In the genomic region with DNA sequence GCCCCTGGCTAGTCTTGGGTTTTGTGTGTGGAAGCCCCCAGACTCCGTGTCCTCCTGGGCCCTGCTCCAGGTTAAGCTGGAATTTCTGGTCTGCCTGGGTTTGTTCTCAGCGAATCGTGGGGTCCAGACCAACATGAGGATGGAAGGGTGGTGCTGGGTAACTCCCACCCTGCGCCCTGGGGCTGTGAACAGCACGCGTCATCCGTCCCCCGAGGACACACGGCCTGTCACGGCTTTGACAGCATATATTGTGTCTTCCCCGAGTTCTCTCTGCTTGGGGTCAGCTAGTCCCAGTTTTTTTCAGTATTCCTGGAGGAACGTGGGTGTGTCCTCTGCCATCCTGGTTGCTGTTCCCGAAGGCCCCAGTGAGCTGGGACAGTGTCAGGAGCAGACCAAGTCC, we compare ENCODE assay signal across 27 cellular contexts.
"Had no signal": no experiment of that assay in that cellular context is flagged by ENCODE, and none has a peak within 500 bp of the region (broad histone marks: within the 10 kb centered on the region; RNA-seq: fewer than 3 reads in every experiment).

No MANE protein-coding gene starts in this region.

- H3K4me1 ChIP-seq: neural progenitor cell, uterus had no signal

- H3K36me3 Mint-ChIP-seq: mesothelial cell of epicardium, natural killer cell had no signal

- H2AFZ ChIP-seq: hepatocyte, neural progenitor cell had no signal

- H3K27me3 ChIP-seq: heart right ventricle, hepatocyte, neural progenitor cell, neutrophil, ovary, suprapubic skin, tibial artery, uterus had no signal

- H3K27ac Mint-ChIP-seq: mesothelial cell of epicardium; natural killer cell; nephron progenitor cell; neural progenitor cell; progenitor cell of endocrine pancreas; stimulated activated naive CD8-positive, alpha-beta T cell treated with anti-CD3 and anti-CD28 coated beads, Interleukin-15, Interleukin-2, amounts not matched to agents 100 ng/mL and 50 ng/mL, for 24 hours had no signal

- H3K4me3 ChIP-seq: heart right ventricle, hepatocyte, lower lobe of right lung, neural progenitor cell, ovary, skin epidermis, suprapubic skin, thoracic aorta, tibial artery, uterus had no signal

- H3K4me3 Mint-ChIP-seq: mesothelial cell of epicardium; natural killer cell; nephron progenitor cell; neural progenitor cell; stimulated activated naive B cell treated with anti-CD40 and anti-IgM and Interleukin-4, amounts not matched to agents 10 μg/mL and 1 μg/mL and 100 μg/mL, for 72 hours; stimulated activated naive CD8-positive, alpha-beta T cell treated with anti-CD3 and anti-CD28 coated beads, Interleukin-15, Interleukin-2, amounts not matched to agents 100 ng/mL and 50 ng/mL, for 24 hours had no signal

- H3K9me3 ChIP-seq: heart right ventricle, lower lobe of right lung, neutrophil, ovary, suprapubic skin, thoracic aorta, tibial artery, uterus had no signal

- H3K9me3 Mint-ChIP-seq: mesothelial cell of epicardium; natural killer cell; nephron progenitor cell; stimulated activated naive CD8-positive, alpha-beta T cell treated with anti-CD3 and anti-CD28 coated beads, Interleukin-15, Interleukin-2, amounts not matched to agents 100 ng/mL and 50 ng/mL, for 24 hours had no signal

- H3K27ac ChIP-seq: hepatocyte, lower lobe of right lung, neural progenitor cell, neutrophil, ovary, skin epidermis, suprapubic skin, thoracic aorta, tibial artery, uterus had no signal

- H3K27me3 Mint-ChIP-seq: progenitor cell of endocrine pancreas; stimulated activated naive CD8-positive, alpha-beta T cell treated with anti-CD3 and anti-CD28 coated beads, Interleukin-15, Interleukin-2, amounts not matched to agents 100 ng/mL and 50 ng/mL, for 24 hours had no signal

- H3K36me3 ChIP-seq: heart right ventricle, lower lobe of right lung, neural progenitor cell, neutrophil, ovary, suprapubic skin, thoracic aorta, tibial artery, uterus had no signal

- H3K9ac ChIP-seq: neural progenitor cell had no signal

- H3K4me2 ChIP-seq: hepatocyte, neural progenitor cell had no signal

- DNase-seq: heart right ventricle; islet precursor cell; left ventricle myocardium superior; lower lobe of right lung; mesendoderm; naive B cell; natural killer cell; nephron progenitor cell; occipital lobe; ovary; stimulated activated CD4-positive, alpha-beta T cell treated with anti-CD3 and anti-CD28 coated beads, Interleukin-12 subunit alpha, Interleukin-12 subunit beta, amount 100 ng/mL, for 4 hours; stimulated activated CD4-positive, alpha-beta T cell treated with anti-CD3 and anti-CD28 coated beads, Interleukin-15, amount 100 ng/mL, for 24 hours; stimulated activated CD4-positive, alpha-beta T cell treated with anti-CD3 and anti-CD28 coated beads, Interleukin-2, amount 100 ng/mL, for 24 hours; stimulated activated CD4-positive, alpha-beta T cell treated with anti-CD3 and anti-CD28 coated beads, Interleukin-4, amount 100 ng/mL, for 1 hour; stimulated activated naive B cell treated with anti-CD40 and anti-IgM and Interleukin-4, amounts not matched to agents 10 μg/mL and 1 μg/mL and 100 μg/mL, for 72 hours; tibial artery; trophoblast cell; uterus had no signal
